26 cellular contexts compared by ENCODE assay signal in genomic region chr5:6905883-6906282, GRCh38.
A peak's percentile ranks its signal among the peaks of the same experiment; 100 is the strongest.
DNase-seq lines count a peak whose midpoint lies in the region; ATAC-seq, FAIRE-seq and TF ChIP-seq lines count a peak whose summit lies in the region.
"Had no signal": no experiment of that assay in that cellular context is flagged by ENCODE, and none has a peak within 500 bp of the region (broad histone marks: within the 10 kb centered on the region; RNA-seq: fewer than 3 reads in every experiment).

No MANE protein-coding gene starts in this region.

- H4K20me1 ChIP-seq in astrocyte (ENCODE audit: insufficient read depth, low read length) (no peaks in the 10 kb centered on the region), neural cell (ENCODE audit: insufficient read depth) (no peaks in the 10 kb centered on the region)

- H3K9me2 ChIP-seq in neural cell (ENCODE audit: insufficient read depth, low read length): no peaks in the 10 kb centered on the region

- no peak overlapping the region for H3K27ac ChIP-seq in astrocyte (ENCODE audit: low read depth, low read length)
- no peak overlapping the region for H3K27ac ChIP-seq in neural cell (ENCODE audit: low read length)
- H3K27ac ChIP-seq: brain microvascular endothelial cell, C4-2B, colonic mucosa, hepatocyte, lower lobe of right lung, neutrophil, Peyer's patch, WERI-Rb-1 had no signal

- H3K9ac ChIP-seq in astrocyte (ENCODE audit: low read length): no peak overlapping the region
- no peak overlapping the region for H3K9ac ChIP-seq in neural cell (ENCODE audit: low read length)

- H3K36me3 ChIP-seq in astrocyte (ENCODE audit: insufficient read depth, low read length) (no peaks in the 10 kb centered on the region), neural cell (ENCODE audit: insufficient read depth, low read length) (no peaks in the 10 kb centered on the region)
- H3K36me3 ChIP-seq: brain microvascular endothelial cell, colonic mucosa, lower lobe of right lung, neutrophil, Peyer's patch, WERI-Rb-1 had no signal

- H3K4me1 Mint-ChIP-seq in astrocyte (ENCODE audit: low read depth, unreplicated experiment): peaks cover 15% of the 10 kb centered on the region
- H3K4me1 Mint-ChIP-seq: activated naive CD8-positive, alpha-beta T cell treated with anti-CD3 and anti-CD28 coated beads, Interleukin-2, amount 10 ng/mL, durations not matched to agents 7 days and 5 days; immature natural killer cell; stimulated activated naive CD8-positive, alpha-beta T cell treated with anti-CD3 and anti-CD28 coated beads, Interleukin-15, amount 100 ng/mL, for 72 hours had no signal

- H3K79me2 ChIP-seq in astrocyte (ENCODE audit: insufficient read depth, low read length): no peaks in the 10 kb centered on the region
- H3K79me2 ChIP-seq in neural cell (replicated peaks; ENCODE audit: insufficient read depth, low read length): no peaks in the 10 kb centered on the region
- H3K79me2 ChIP-seq: hepatocyte had no signal

- no peak overlapping the region for H3K4me3 ChIP-seq in AG10803 (ENCODE audit: low read length)
- H3K4me3 ChIP-seq in astrocyte (ENCODE audit: insufficient read depth, low read depth, low read length): no peak overlapping the region
- no peak overlapping the region for H3K4me3 ChIP-seq in neural cell (ENCODE audit: low read length)
- H3K4me3 ChIP-seq: colonic mucosa, hepatocyte, lower lobe of right lung, Peyer's patch had no signal

- H3K4me3 Mint-ChIP-seq in astrocyte (ENCODE audit: unreplicated experiment): no peak overlapping the region
- H3K4me3 Mint-ChIP-seq: activated naive CD8-positive, alpha-beta T cell treated with anti-CD3 and anti-CD28 coated beads, Interleukin-2, amount 10 ng/mL, durations not matched to agents 7 days and 5 days; immature natural killer cell; stimulated activated naive CD8-positive, alpha-beta T cell treated with anti-CD3 and anti-CD28 coated beads, Interleukin-15, amount 100 ng/mL, for 72 hours had no signal

- no peak for TF ChIP-seq RAD21 in neural cell (conservative IDR thresholded peaks at IDR 0.05)

- H2AFZ ChIP-seq in astrocyte (ENCODE audit: low read depth, low read length) (no peak overlapping the region), neural cell (ENCODE audit: low read depth, low read length) (no peak overlapping the region)
- H2AFZ ChIP-seq: hepatocyte had no signal

- H3K27me3 Mint-ChIP-seq in astrocyte (ENCODE audit: low read depth, unreplicated experiment): peaks cover 4% of the 10 kb centered on the region
- H3K27me3 Mint-ChIP-seq: activated naive CD8-positive, alpha-beta T cell treated with anti-CD3 and anti-CD28 coated beads, Interleukin-2, amount 10 ng/mL, durations not matched to agents 7 days and 5 days; stimulated activated naive CD8-positive, alpha-beta T cell treated with anti-CD3 and anti-CD28 coated beads, Interleukin-15, amount 100 ng/mL, for 72 hours had no signal

- no peak for TF ChIP-seq EP300 in neural cell (conservative IDR thresholded peaks at IDR 0.05; ENCODE audit: poor library complexity, severe bottlenecking)

- FAIRE-seq in astrocyte (lab: Jason Lieb, UNC): no peak

- peak overlapping the region; percentile 30 for H3K27ac Mint-ChIP-seq in astrocyte (ENCODE audit: unreplicated experiment)
- H3K27ac Mint-ChIP-seq: activated naive CD8-positive, alpha-beta T cell treated with anti-CD3 and anti-CD28 coated beads, Interleukin-2, amount 10 ng/mL, durations not matched to agents 7 days and 5 days; activated T-helper 2 cell treated with anti-CD3 and anti-CD28 coated beads, Interferon-gamma antibody, Interleukin-2, Interleukin-4, amounts not matched to agents 10 μg/mL and 5 μg/mL and 100 μg/mL, durations not matched to agents 14 hours and 24 hours and 36 hours; immature natural killer cell; stimulated activated naive CD8-positive, alpha-beta T cell treated with anti-CD3 and anti-CD28 coated beads, Interleukin-15, amount 100 ng/mL, for 72 hours had no signal

- TF ChIP-seq CTCF in AG10803 (conservative IDR thresholded peaks at IDR 0.05; ENCODE audit: low read length): no peak
- no peak for TF ChIP-seq CTCF in astrocyte (IDR thresholded peaks at IDR 0.05; ENCODE audit: insufficient read depth, low read depth, low read length)
- no peak for TF ChIP-seq CTCF in neural cell (IDR thresholded peaks at IDR 0.05; ENCODE audit: poor library complexity, severe bottlenecking)

- H3K36me3 Mint-ChIP-seq in astrocyte (ENCODE audit: low read depth, unreplicated experiment): no peaks in the 10 kb centered on the region
- H3K36me3 Mint-ChIP-seq: activated naive CD8-positive, alpha-beta T cell treated with anti-CD3 and anti-CD28 coated beads, Interleukin-2, amount 10 ng/mL, durations not matched to agents 7 days and 5 days; immature natural killer cell had no signal

- DNase-seq in AG10803 (ENCODE audit: low read depth) (peak; percentile 53), astrocyte (ENCODE audit: low read depth) (no peak), left cardiac atrium (peak; percentile 47), COLO829 (ENCODE audit: low spot score) (no peak), SW 1271 (lab: John Stamatoyannopoulos, UW) (no peak), GDM1 (lab: John Stamatoyannopoulos, UW) (no peak)
- DNase-seq in stimulated activated CD8-positive, alpha-beta memory T cell treated with anti-CD3 and anti-CD28 coated beads, Interleukin-4, amount 100 ng/mL, for 48 hours: no peak
- DNase-seq: ACHN; activated CD4-positive, alpha-beta T cell treated with anti-CD3 and anti-CD28 coated beads, Interleukin-2, amount 50 U/mL, for 1 hour; activated naive CD8-positive, alpha-beta T cell treated with anti-CD3 and anti-CD28 coated beads, Interleukin-2, amount 10 ng/mL, durations not matched to agents 7 days and 5 days; brain microvascular endothelial cell; colonic mucosa; immature natural killer cell; lower lobe of right lung; MM.1S; NCI-H1436 treated with DMSO at 0.1 percent for 48 hours; NCI-H510A treated with DMSO at 0.1 percent for 48 hours; Peyer's patch; stimulated activated naive CD8-positive, alpha-beta T cell treated with anti-CD3 and anti-CD28 coated beads, Interleukin-15, amount 100 ng/mL, for 72 hours; WERI-Rb-1 had no signal

- no peaks in the 10 kb centered on the region for H3K4me1 ChIP-seq in astrocyte (ENCODE audit: insufficient read depth, low read length)
- H3K4me1 ChIP-seq: colonic mucosa, lower lobe of right lung, Peyer's patch had no signal

- ATAC-seq in left cardiac atrium: peak; percentile 69 to 85
- ATAC-seq: lower lobe of right lung; SK-N-SH treated with all-trans-retinoic acid at 6 μM for 48 hours; stimulated activated naive CD8-positive, alpha-beta T cell treated with anti-CD3 and anti-CD28 coated beads, Interleukin-15, amount 100 ng/mL, for 72 hours had no signal

- H3F3A ChIP-seq in neural cell (ENCODE audit: insufficient read depth, low read length, poor library complexity, severe bottlenecking): no peaks in the 10 kb centered on the region

- H3K27me3 ChIP-seq in astrocyte (ENCODE audit: insufficient read depth, low read length) (no peaks in the 10 kb centered on the region), neural cell (ENCODE audit: insufficient read depth, low read depth, low read length) (no peaks in the 10 kb centered on the region)
- H3K27me3 ChIP-seq: brain microvascular endothelial cell, colonic mucosa, hepatocyte, neutrophil, Peyer's patch had no signal

- H3K4me2 ChIP-seq in astrocyte (ENCODE audit: low read length) (no peak overlapping the region), neural cell (ENCODE audit: low read length) (no peak overlapping the region)
- H3K4me2 ChIP-seq: hepatocyte had no signal

- H3K9me3 ChIP-seq in astrocyte (ENCODE audit: insufficient read depth, low read depth, low read length) (no peaks in the 10 kb centered on the region), neural cell (ENCODE audit: low read length) (no peaks in the 10 kb centered on the region)
- H3K9me3 ChIP-seq: colonic mucosa, lower lobe of right lung, neutrophil, Peyer's patch had no signal

- intact Hi-C loops in left cardiac atrium (cut with DNase I): no loop called here

- no peaks in the 10 kb centered on the region for H3K9me3 Mint-ChIP-seq in astrocyte (ENCODE audit: unreplicated experiment)
- H3K9me3 Mint-ChIP-seq: activated naive CD8-positive, alpha-beta T cell treated with anti-CD3 and anti-CD28 coated beads, Interleukin-2, amount 10 ng/mL, durations not matched to agents 7 days and 5 days; activated T-helper 2 cell treated with anti-CD3 and anti-CD28 coated beads, Interferon-gamma antibody, Interleukin-2, Interleukin-4, amounts not matched to agents 10 μg/mL and 5 μg/mL and 100 μg/mL, durations not matched to agents 14 hours and 24 hours and 36 hours; stimulated activated naive CD8-positive, alpha-beta T cell treated with anti-CD3 and anti-CD28 coated beads, Interleukin-15, amount 100 ng/mL, for 72 hours had no signal

TF ChIP-seq in neural cell, 6 proteins besides CTCF, POLR2A, EP300 and RAD21:
- peak; percentile 84 for TF ChIP-seq REST (IDR thresholded peaks at IDR 0.05; ENCODE audit: borderline replicate concordance)
- TF ChIP-seq MXI1 (conservative IDR thresholded peaks at IDR 0.05; ENCODE audit: poor library complexity, severe bottlenecking): no peak

Comparison
In these comparisons a context has a peak if more than half of its experiments do, and no peak if none do; other contexts are left out.
1. DNase-seq: peak in AG10803 (single experiment) and left cardiac atrium (single experiment); none in astrocyte (single experiment), stimulated activated CD8-positive, alpha-beta memory T cell treated with anti-CD3 and anti-CD28 coated beads, Interleukin-4, amount 100 ng/mL, for 48 hours (single experiment), COLO829 (single experiment), SW 1271 (0 of 2) and GDM1 (single experiment).